In the genomic region with DNA sequence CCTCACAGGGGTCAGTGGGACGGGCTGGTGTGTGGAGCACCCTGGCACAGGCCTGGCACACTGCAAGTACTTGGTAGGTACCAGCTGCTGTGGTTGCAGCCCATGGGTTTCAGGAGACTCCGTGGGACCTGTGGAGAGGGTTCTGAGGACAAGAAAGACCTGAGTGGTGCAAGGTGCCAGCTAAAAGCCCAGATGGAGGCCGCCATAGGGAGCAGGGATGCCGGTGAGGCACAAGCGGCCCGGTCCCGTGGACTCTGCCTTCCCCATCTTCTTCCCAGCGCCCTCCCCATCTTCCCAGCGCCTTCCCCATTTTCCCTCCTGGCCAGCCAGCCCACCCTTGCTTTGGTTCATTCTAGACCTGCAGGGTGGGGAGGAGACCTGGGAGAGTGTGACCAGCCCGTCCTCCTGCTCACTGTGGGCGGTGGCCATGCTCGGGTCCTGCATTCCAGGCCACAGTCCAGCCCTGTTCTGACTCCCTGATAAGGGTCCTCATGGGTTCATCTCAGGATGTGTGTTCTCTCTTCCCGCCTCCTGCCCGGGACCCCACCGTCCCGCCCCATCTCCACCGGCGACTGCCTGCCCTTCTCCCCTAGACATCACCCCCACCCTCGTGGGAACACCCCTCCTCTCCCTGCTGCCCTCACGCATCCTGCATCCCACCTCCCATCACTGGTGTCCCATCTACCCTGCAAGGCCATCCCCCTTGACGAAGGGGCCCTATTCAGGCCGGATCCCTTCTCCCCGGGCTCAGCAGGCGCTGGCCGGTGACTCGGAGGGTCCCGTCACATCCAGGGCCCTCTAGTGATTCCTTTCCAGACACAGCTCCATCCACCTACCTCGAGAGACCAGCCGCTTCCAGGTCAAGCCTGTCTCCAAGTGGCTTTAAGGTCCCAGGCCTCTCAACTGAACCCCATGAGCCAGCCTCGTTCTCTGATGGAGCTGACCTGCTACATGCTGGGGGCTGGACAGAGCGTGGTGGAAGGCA, we compare ENCODE assay signal across 17 cellular contexts. TPM values are rescaled to one million over a fixed set of nuclear protein-coding genes. Genes with fewer than 3 reads are reported as not detected.
DNase-seq lines count a peak whose midpoint lies in the region; ATAC-seq and TF ChIP-seq lines count a peak whose summit lies in the region.
"Had no signal": no experiment of that assay in that cellular context is flagged by ENCODE, and none has a peak within 500 bp of the region (broad histone marks: within the 10 kb centered on the region; RNA-seq: fewer than 3 reads in every experiment).

No MANE protein-coding gene starts in this region.

- H3K27ac Mint-ChIP-seq in HFFc6 = peak overlapping the region; percentile 36
- H3K27ac Mint-ChIP-seq: B cell had no signal

- H3K4me3 ChIP-seq in AG04450 (ENCODE audit: low read depth, low read length) (peak overlapping the region; percentile 22; the same call in 1 of the 2 replicates), left lung (no peak overlapping the region), A673 (ENCODE audit: low read depth, low read length, poor library complexity, severe bottlenecking) (no peak overlapping the region)

- H3K27me3 ChIP-seq in AG04450 (ENCODE audit: control insufficient read depth, insufficient read depth, low read length) (no peaks in the 10 kb centered on the region), left lung (peaks cover 14 to 92% of the 10 kb centered on the region in 2 donors), A673 (replicated peaks; ENCODE audit: insufficient read depth, low read depth, low read length, poor library complexity) (peaks cover 94% of the 10 kb centered on the region)

- ATAC-seq in left lung = no peak
- ATAC-seq: SK-N-SH treated with all-trans-retinoic acid at 6 μM for 48 hours had no signal

- in situ Hi-C loops in KBM-7 (cut with MboI; ENCODE audit: low pct_unique_long_range_greater_than_20kb, low sequenced_read_pairs) = no loop called here

- peaks cover 7% of the 10 kb centered on the region; the same call in 1 of the 2 replicates for H3K36me3 Mint-ChIP-seq in HFFc6 (ENCODE audit: low read depth)
- H3K36me3 Mint-ChIP-seq: CD4-positive, alpha-beta memory T cell had no signal

- no TSS peak for BruUV-seq in A673 (replicated peaks; lab: Mats Ljungman, UMichigan)

- no peaks in the 10 kb centered on the region for H3K9me3 Mint-ChIP-seq in HFFc6
- H3K9me3 Mint-ChIP-seq: CD4-positive, alpha-beta memory T cell had no signal

- DNase-seq in AG04450 (ENCODE audit: low read depth, low spot score) = no peak
- DNase-seq in HFFc6 = no peak
- peak; percentile 26 to 44 for DNase-seq in left lung
- DNase-seq in posterior vena cava (ENCODE audit: low spot score) = peak; percentile 71
- no peak for DNase-seq in activated naive CD4-positive, alpha-beta T cell treated with Interleukin-2 at 50 U/mL for 16 hours
- no peak for DNase-seq in A673 (ENCODE audit: low spot score)
- DNase-seq in KBM-7 = no peak
- no peak for DNase-seq in NCI-H2227 treated with DMSO at 0.1 percent for 48 hours (lab: John Stamatoyannopoulos, UW)
- DNase-seq: CD4-positive, alpha-beta memory T cell; HCEC 1CT; NCI-H1417; NCI-H1930; NCI-H446; NCI-H69; SHP77 treated with DMSO at 0.1 percent for 48 hours had no signal

- CTCF ChIA-PET in AG04450 (lab: Charles Lee) (no interaction called here), A673 (lab: Charles Lee) (no interaction called here)

- POLR2A ChIA-PET in AG04450 (lab: Yijun Ruan, JAX) (no interaction called here), A673 (lab: Charles Lee; ENCODE audit: low non-redundant PET) (no interaction called here)

- no peaks in the 10 kb centered on the region; the same call in none of the 2 replicates for H3K27me3 Mint-ChIP-seq in HFFc6 (ENCODE audit: insufficient read depth)

- H3K27ac ChIP-seq in AG04450 (ENCODE audit: low read depth, low read length) (no peak overlapping the region), left lung (no peak overlapping the region), A673 (ENCODE audit: low read depth, low read length, poor library complexity, severe bottlenecking) (no peak overlapping the region)

- H3K36me3 ChIP-seq in left lung (no peaks in the 10 kb centered on the region), A673 (ENCODE audit: insufficient read depth, low read length, poor library complexity, severe bottlenecking) (no peaks in the 10 kb centered on the region)

- H3K4me1 ChIP-seq in left lung (peaks cover 0 to 10% of the 10 kb centered on the region in 2 donors), A673 (ENCODE audit: insufficient read depth, low read length, poor library complexity, severe bottlenecking) (no peaks in the 10 kb centered on the region)

- no peak overlapping the region for H3K4me3 Mint-ChIP-seq in HFFc6
- H3K4me3 Mint-ChIP-seq: CD4-positive, alpha-beta memory T cell had no signal

- H3K9me3 ChIP-seq in AG04450 (ENCODE audit: control insufficient read depth, insufficient read depth, low read length) = no peaks in the 10 kb centered on the region; the same call in 1 of the 2 replicates
- no peaks in the 10 kb centered on the region for H3K9me3 ChIP-seq in left lung
- no peaks in the 10 kb centered on the region for H3K9me3 ChIP-seq in A673 (ENCODE audit: low read depth, low read length, poor library complexity, severe bottlenecking)

- TF ChIP-seq CTCF in AG04450 (IDR thresholded peaks at IDR 0.05; ENCODE audit: low read depth, low read length) = no peak
- no peak for TF ChIP-seq CTCF in HFFc6 (IDR thresholded peaks at IDR 0.05)
- no peak for TF ChIP-seq CTCF in left lung (IDR thresholded peaks at IDR 0.05)
- TF ChIP-seq CTCF in A673 (conservative IDR thresholded peaks at IDR 0.05; ENCODE audit: low read depth, low read length) = no peak

- peaks cover 28% of the 10 kb centered on the region for H3K4me1 Mint-ChIP-seq in HFFc6 (ENCODE audit: low read depth)

- intact Hi-C loops in left lung (cut with DNase I) (no loop called here), posterior vena cava (cut with DNase I) (no loop called here), A673 (cut with micrococcal nuclease; ENCODE audit: unreplicated experiment) (no loop called here)

RNA-seq across cellular contexts. Expression of a gene that starts 3.4 kb away (rescaled TPM):
- polyA plus RNA-seq in AG04450 (2011; rRNA removed) = 2.2 and 3.7 TPM in 2 replicates
- 3.3 and 3.4 TPM in 2 replicates for polyA minus RNA-seq in AG04450 (2011; rRNA and poly(A)+ RNA removed)
- total RNA-seq in HFFc6 (2021; fragmentation: NEBNext Ultra II Directional; extraction: Animal tissue kit (Norgen Biotek cat#: 25700)) = 10 to 100 TPM in 3 of 6 experiments, 1 to 10 TPM in 3; 9.4 to 17.5 (median 10.1) TPM
- total RNA-seq in left lung (1 to 10 TPM; 2.1 to 5.5 TPM), posterior vena cava (1 to 10 TPM; 2.9 to 6.2 TPM), A673 (2021) (0.09 and 0.11 TPM in 2 replicates)

Comparison
In these comparisons a context has a peak if more than half of its experiments do, and no peak if none do; other contexts are left out.
1. DNase-seq: peak in left lung (2 of 2) and posterior vena cava (single experiment); none in AG04450 (single experiment), HFFc6 (single experiment), activated naive CD4-positive, alpha-beta T cell treated with Interleukin-2 at 50 U/mL for 16 hours (single experiment), A673 (single experiment), KBM-7 (single experiment) and NCI-H2227 treated with DMSO at 0.1 percent for 48 hours (single experiment).